In genomic region chr17:753407-753806, GRCh38 we compare ENCODE assay signal across 14 cellular contexts. TPM values are rescaled to one million over a fixed set of nuclear protein-coding genes. Genes with fewer than 3 reads are reported as not detected.
A peak's percentile ranks its signal among the peaks of the same experiment; 100 is the strongest.
DNase-seq lines count a peak whose midpoint lies in the region; ATAC-seq and TF ChIP-seq lines count a peak whose summit lies in the region.
"Had no signal": no experiment of that assay in that cellular context is flagged by ENCODE, and none has a peak within 500 bp of the region (broad histone marks: within the 10 kb centered on the region; RNA-seq: fewer than 3 reads in every experiment).

No MANE protein-coding gene starts in this region.

- H3K27ac ChIP-seq in ovary, result no peak overlapping the region

- no peak for TF ChIP-seq CTCF in ovary (IDR thresholded peaks at IDR 0.05)

- no peak overlapping the region for H3K4me3 ChIP-seq in ovary

- TF ChIP-seq EP300 in ovary (IDR thresholded peaks at IDR 0.05), result no peak

- peaks cover 33% of the 10 kb centered on the region for H3K4me1 Mint-ChIP-seq in stimulated activated naive CD8-positive, alpha-beta T cell treated with anti-CD3 and anti-CD28 coated beads, Interleukin-15, Interleukin-2, amounts not matched to agents 100 ng/mL and 50 ng/mL, for 24 hours (ENCODE audit: low read depth)
- H3K4me1 Mint-ChIP-seq in activated CD8-positive, alpha-beta T cell treated with anti-CD3 and anti-CD28 coated beads, Interleukin-2, amount 10 ng/mL, durations not matched to agents 7 days and 5 days (ENCODE audit: low read depth), result peaks cover 31% of the 10 kb centered on the region
- H3K4me1 Mint-ChIP-seq in naive B cell, result peaks cover 31 to 34% (median 32%) of the 10 kb centered on the region in 3 donors

- no peak for ATAC-seq in stimulated activated naive CD8-positive, alpha-beta T cell treated with anti-CD3 and anti-CD28 coated beads, Interleukin-15, Interleukin-2, amounts not matched to agents 100 U/mL and 50 U/mL, for 24 hours
- no peak for ATAC-seq in activated CD8-positive, alpha-beta T cell treated with anti-CD3 and anti-CD28 coated beads, Interleukin-2, amount 10 ng/mL, durations not matched to agents 7 days and 5 days
- no peak for ATAC-seq in naive B cell (ENCODE audit: low read depth in 2 of 2)

- H3K4me3 Mint-ChIP-seq in stimulated activated naive CD8-positive, alpha-beta T cell treated with anti-CD3 and anti-CD28 coated beads, Interleukin-15, Interleukin-2, amounts not matched to agents 100 ng/mL and 50 ng/mL, for 24 hours, result peak overlapping the region; percentile 70
- H3K4me3 Mint-ChIP-seq in activated CD8-positive, alpha-beta T cell treated with anti-CD3 and anti-CD28 coated beads, Interleukin-2, amount 10 ng/mL, durations not matched to agents 7 days and 5 days, result peak overlapping the region; percentile 50
- peak overlapping the region in 7 of 8 donors; percentile 15 to 89 (median 80) for H3K4me3 Mint-ChIP-seq in naive B cell

- no peaks in the 10 kb centered on the region for H3K9me3 ChIP-seq in ovary
- H3K9me3 ChIP-seq: BLaER1, MG63, psoas muscle, upper lobe of right lung had no signal

- CTCF ChIA-PET in activated CD8-positive, alpha-beta T cell treated with anti-CD3 and anti-CD28 coated beads, Interleukin-2, amount 10 ng/mL, durations not matched to agents 7 days and 5 days (lab: Charles Lee), result interaction anchor here (1.0 to 1.5 kb wide), 6 partner anchors 10 to 341 kb away, joined by 3 to 10 read pairs (median 4); no protein-coding TSS in a partner anchor

- H3K36me3 ChIP-seq in ovary, result no peaks in the 10 kb centered on the region

- 87 to 89% (median 88%) methylated on average over 14 of the region's 14 CpGs for WGBS in ovary, 3 donors

- H3K27me3 ChIP-seq in ovary, result no peaks in the 10 kb centered on the region
- H3K27me3 ChIP-seq: BLaER1, MG63, upper lobe of right lung had no signal

- intact Hi-C loops in ovary (cut with DNase I), result no loop called here

- TF ChIP-seq POLR2A in erythroblast (IDR thresholded peaks at IDR 0.05; ENCODE audit: low read length), result no peak
- no peak for TF ChIP-seq POLR2A in ovary (IDR thresholded peaks at IDR 0.05)

- peaks cover 4% of the 10 kb centered on the region for H3K9me3 Mint-ChIP-seq in stimulated activated naive CD8-positive, alpha-beta T cell treated with anti-CD3 and anti-CD28 coated beads, Interleukin-15, Interleukin-2, amounts not matched to agents 100 ng/mL and 50 ng/mL, for 24 hours
- no peaks in the 10 kb centered on the region for H3K9me3 Mint-ChIP-seq in activated CD8-positive, alpha-beta T cell treated with anti-CD3 and anti-CD28 coated beads, Interleukin-2, amount 10 ng/mL, durations not matched to agents 7 days and 5 days (ENCODE audit: insufficient read depth)
- no peaks in the 10 kb centered on the region for H3K9me3 Mint-ChIP-seq in naive B cell

- H3K27me3 Mint-ChIP-seq in stimulated activated naive CD8-positive, alpha-beta T cell treated with anti-CD3 and anti-CD28 coated beads, Interleukin-15, Interleukin-2, amounts not matched to agents 100 ng/mL and 50 ng/mL, for 24 hours, result no peaks in the 10 kb centered on the region
- H3K27me3 Mint-ChIP-seq in activated CD8-positive, alpha-beta T cell treated with anti-CD3 and anti-CD28 coated beads, Interleukin-2, amount 10 ng/mL, durations not matched to agents 7 days and 5 days (ENCODE audit: low read depth), result no peaks in the 10 kb centered on the region
- no peaks in the 10 kb centered on the region for H3K27me3 Mint-ChIP-seq in naive B cell

- DNase-seq in stimulated activated naive CD8-positive, alpha-beta T cell treated with anti-CD3 and anti-CD28 coated beads, Interleukin-15, Interleukin-2, amounts not matched to agents 100 U/mL and 50 U/mL, for 24 hours, result no peak
- no peak for DNase-seq in activated CD8-positive, alpha-beta T cell treated with anti-CD3 and anti-CD28 coated beads, Interleukin-2, amount 10 ng/mL, durations not matched to agents 7 days and 5 days
- no peak for DNase-seq in naive B cell
- no peak for DNase-seq in Kasumi-1 (lab: John Stamatoyannopoulos, UW)
- DNase-seq in erythroblast (lab: John Stamatoyannopoulos, UW), result no peak
- no peak for DNase-seq in ovary
- DNase-seq: NCI-H2171; NK-92 treated with Interleukin-12 subunit alpha and Interleukin-12 subunit beta, amount 100 ng/mL, for 24 hours; SHP77 treated with DMSO at 0.1 percent for 48 hours had no signal

- POLR2A ChIA-PET in activated CD8-positive, alpha-beta T cell treated with anti-CD3 and anti-CD28 coated beads, Interleukin-2, amount 10 ng/mL, durations not matched to agents 7 days and 5 days (lab: Charles Lee), result interaction anchor here (0.7 to 3.6 kb wide), 3 partner anchors 10 to 28 kb away, joined by 3 to 17 read pairs (median 3); partner anchors contain the start of genes GLOD4 and MRM3

- peaks cover 8% of the 10 kb centered on the region for H3K4me1 ChIP-seq in ovary (ENCODE audit: insufficient read depth)

- peaks cover 45% of the 10 kb centered on the region for H3K36me3 Mint-ChIP-seq in stimulated activated naive CD8-positive, alpha-beta T cell treated with anti-CD3 and anti-CD28 coated beads, Interleukin-15, Interleukin-2, amounts not matched to agents 100 ng/mL and 50 ng/mL, for 24 hours (ENCODE audit: low read depth)
- peaks cover 38% of the 10 kb centered on the region for H3K36me3 Mint-ChIP-seq in activated CD8-positive, alpha-beta T cell treated with anti-CD3 and anti-CD28 coated beads, Interleukin-2, amount 10 ng/mL, durations not matched to agents 7 days and 5 days (ENCODE audit: low read depth)
- H3K36me3 Mint-ChIP-seq in naive B cell, result no peaks in the 10 kb centered on the region

- H3K27ac Mint-ChIP-seq in stimulated activated naive CD8-positive, alpha-beta T cell treated with anti-CD3 and anti-CD28 coated beads, Interleukin-15, Interleukin-2, amounts not matched to agents 100 ng/mL and 50 ng/mL, for 24 hours, result peak overlapping the region; percentile 75
- peak overlapping the region; percentile 72 for H3K27ac Mint-ChIP-seq in activated CD8-positive, alpha-beta T cell treated with anti-CD3 and anti-CD28 coated beads, Interleukin-2, amount 10 ng/mL, durations not matched to agents 7 days and 5 days
- peak overlapping the region in 2 of 6 donors; percentile 26 to 87 for H3K27ac Mint-ChIP-seq in naive B cell

RNA-seq across cellular contexts. Expression of gene GEMIN4, which starts 1.3 kb away (rescaled TPM):
- 10 to 100 TPM; 41.4 to 45.8 TPM for total RNA-seq in activated CD8-positive, alpha-beta T cell treated with anti-CD3 and anti-CD28 coated beads, Interleukin-2, amount 10 ng/mL, durations not matched to agents 7 days and 5 days
- polyA plus RNA-seq in naive B cell (ENCODE audit: low read depth in 6 of 6), result 10 to 100 TPM; 22.8 to 37.8 (median 26.2) TPM
- total RNA-seq in ovary, result 10 to 100 TPM; 10.9 to 31.3 (median 24.4) TPM
- 10 to 100 TPM; 10.9 to 13.9 TPM for polyA plus RNA-seq in ovary

RNA-seq across cellular contexts. Expression of gene TLCD3A, which starts 21.0 kb away (rescaled TPM):
- 10 to 100 TPM; 17.0 to 17.9 TPM for total RNA-seq in activated CD8-positive, alpha-beta T cell treated with anti-CD3 and anti-CD28 coated beads, Interleukin-2, amount 10 ng/mL, durations not matched to agents 7 days and 5 days
- polyA plus RNA-seq in naive B cell (ENCODE audit: low read depth in 6 of 6) (under 1 TPM in 4 of 6 donors, not detected in 2; 0.10 to 0.64 (median 0.38) TPM), ovary (10 to 100 TPM in 1 of 2 donors, 1 to 10 TPM in 1; 5.5 to 14.8 TPM)
- total RNA-seq in ovary, result 10 to 100 TPM in 5 of 7 donors, 1 to 10 TPM in 2; 3.0 to 17.8 (median 13.1) TPM

RNA-seq across cellular contexts. Expression of gene GLOD4, which starts 28.7 kb away (rescaled TPM):
- total RNA-seq in activated CD8-positive, alpha-beta T cell treated with anti-CD3 and anti-CD28 coated beads, Interleukin-2, amount 10 ng/mL, durations not matched to agents 7 days and 5 days, result 10 to 100 TPM; 57.5 to 59.1 TPM
- polyA plus RNA-seq in naive B cell (ENCODE audit: low read depth in 6 of 6) (10 to 100 TPM; 68.9 to 83.9 (median 81.3) TPM), ovary (10 to 100 TPM; 34.9 to 90.6 TPM)
- 10 to 100 TPM; 22.1 to 66.7 (median 46.0) TPM for total RNA-seq in ovary

RNA-seq across cellular contexts. Expression of gene MRM3, which starts 28.7 kb away (rescaled TPM):
- total RNA-seq in activated CD8-positive, alpha-beta T cell treated with anti-CD3 and anti-CD28 coated beads, Interleukin-2, amount 10 ng/mL, durations not matched to agents 7 days and 5 days, result 10 to 100 TPM; 19.4 to 19.6 TPM
- polyA plus RNA-seq in naive B cell (ENCODE audit: low read depth in 6 of 6) (10 to 100 TPM; 25.2 to 61.9 (median 33.0) TPM), ovary (10 to 100 TPM; 12.8 to 13.9 TPM)
- total RNA-seq in ovary, result 10 to 100 TPM; 10.1 to 16.7 (median 14.0) TPM

RNA-seq across cellular contexts. Expression of gene VPS53, which starts 38.8 kb away (rescaled TPM):
- total RNA-seq in activated CD8-positive, alpha-beta T cell treated with anti-CD3 and anti-CD28 coated beads, Interleukin-2, amount 10 ng/mL, durations not matched to agents 7 days and 5 days, result 10 to 100 TPM; 71.4 to 76.0 TPM
- polyA plus RNA-seq in naive B cell (ENCODE audit: low read depth in 6 of 6) (10 to 100 TPM in 3 of 6 donors, 1 to 10 TPM in 3; 5.4 to 16.9 (median 10.4) TPM), ovary (10 to 100 TPM in 1 of 2 donors, 1 to 10 TPM in 1; 9.1 to 18.8 TPM)
- total RNA-seq in ovary, result 10 to 100 TPM in 6 of 7 donors, 1 to 10 TPM in 1; 9.3 to 82.1 (median 58.2) TPM
